ENCODE assay signal across 19 cellular contexts in genomic region chr13:99870541-99870940, GRCh38.
DNase-seq lines count a peak whose midpoint lies in the region; ATAC-seq, FAIRE-seq and TF ChIP-seq lines count a peak whose summit lies in the region.
"Had no signal": no experiment of that assay in that cellular context is flagged by ENCODE, and none has a peak within 500 bp of the region (broad histone marks: within the 10 kb centered on the region; RNA-seq: fewer than 3 reads in every experiment).

No MANE protein-coding gene starts in this region.

- H3K4me1 ChIP-seq in kidney (ENCODE audit: control insufficient read depth in 1 of 2, insufficient read depth in 1 of 2, low read depth in 1 of 2, low read length in 2 of 2): no peaks in the 10 kb centered on the region
- H3K4me1 ChIP-seq: psoas muscle, suprapubic skin, vagina had no signal

- intact Hi-C loops in kidney (cut with DNase I): no loop called here

- no peak overlapping the region for H3K27ac ChIP-seq in kidney (ENCODE audit: low read depth in 2 of 2, low read length in 2 of 2)
- H3K27ac ChIP-seq: epithelial cell of prostate, psoas muscle, suprapubic skin, vagina, WERI-Rb-1 had no signal

- DNase-seq in NCI-H510A treated with DMSO at 0.1 percent for 48 hours (lab: John Stamatoyannopoulos, UW) (peak; percentile 61), NCI-H510A (lab: John Stamatoyannopoulos, UW) (no peak), NCI-H2081 (lab: John Stamatoyannopoulos, UW) (peak; percentile 76 to 95), SHP77 (lab: John Stamatoyannopoulos, UW) (peak; percentile 66 to 68), kidney (no peak), HTR-8/SVneo (ENCODE audit: insufficient read length, low spot score) (no peak)
- DNase-seq: ACHN; activated CD4-positive, alpha-beta memory T cell treated with anti-CD3 and anti-CD28 coated beads for 36 hours; activated naive CD4-positive, alpha-beta T cell treated with anti-CD3 and anti-CD28 coated beads for 36 hours; NCI-H1436; NCI-H524; psoas muscle; WERI-Rb-1 had no signal

- no peak overlapping the region for H3K4me3 ChIP-seq in kidney (ENCODE audit: low read length in 2 of 2)
- H3K4me3 ChIP-seq: psoas muscle, suprapubic skin, vagina had no signal

- no peak for FAIRE-seq in kidney (lab: Jason Lieb, UNC)
- no peak for FAIRE-seq in HTR-8/SVneo (lab: Jason Lieb, UNC)

- no peaks in the 10 kb centered on the region for H3K9me3 ChIP-seq in kidney (ENCODE audit: control insufficient read depth in 1 of 2, low read length in 2 of 2)
- H3K9me3 ChIP-seq: psoas muscle, suprapubic skin, vagina had no signal

- no peak for TF ChIP-seq CTCF in kidney (IDR thresholded peaks at IDR 0.05; ENCODE audit: borderline replicate concordance, extremely low read depth, insufficient read depth)

- no peak overlapping the region for H3K9ac ChIP-seq in kidney (ENCODE audit: low read length in 2 of 2)

- ATAC-seq in HG03565 (IDR thresholded peaks at IDR 0.05; ENCODE audit: unreplicated experiment) (no peak), HG03520 (IDR thresholded peaks at IDR 0.05; ENCODE audit: unreplicated experiment) (no peak)
- ATAC-seq: psoas muscle; stimulated activated effector memory CD8-positive, alpha-beta T cell treated with anti-CD3 and anti-CD28 coated beads, Interleukin-12 subunit alpha, Interleukin-12 subunit beta, amount 100 ng/mL, for 72 hours had no signal

- H3K36me3 ChIP-seq in kidney (ENCODE audit: control insufficient read depth in 1 of 2, insufficient read depth in 2 of 2, low read length in 2 of 2): no peaks in the 10 kb centered on the region
- H3K36me3 ChIP-seq: suprapubic skin, vagina, WERI-Rb-1 had no signal

Comparison
In these comparisons a context has a peak if more than half of its experiments do, and no peak if none do; other contexts are left out.
1. DNase-seq: peak in NCI-H510A treated with DMSO at 0.1 percent for 48 hours (single experiment), NCI-H2081 (2 of 2) and SHP77 (2 of 2); none in NCI-H510A (single experiment), kidney (single experiment) and HTR-8/SVneo (single experiment).